Comparison of ENCODE assay signal across 11 cellular contexts in the genomic region with DNA sequence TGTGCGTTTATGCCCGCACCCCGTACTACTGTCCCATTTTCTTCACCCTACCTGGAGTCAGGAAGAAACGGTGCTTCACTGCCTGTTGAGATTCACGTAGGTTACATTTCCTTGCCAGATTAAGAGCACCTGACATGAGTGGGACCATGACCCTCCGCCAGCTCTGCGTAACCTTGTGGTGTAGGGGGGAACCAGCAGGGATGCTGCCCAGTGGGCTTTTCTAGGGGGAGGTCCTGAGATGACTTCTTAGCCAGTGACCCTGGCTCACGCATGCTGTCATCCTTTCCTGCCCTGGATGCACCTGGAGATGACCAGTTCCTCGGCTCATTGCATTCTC. TPM values are rescaled to one million over a fixed set of nuclear protein-coding genes. Genes with fewer than 3 reads are reported as not detected.
DNase-seq lines count a peak whose midpoint lies in the region; ATAC-seq and TF ChIP-seq lines count a peak whose summit lies in the region.
"Had no signal": no experiment of that assay in that cellular context is flagged by ENCODE, and none has a peak within 500 bp of the region (broad histone marks: within the 10 kb centered on the region; RNA-seq: fewer than 3 reads in every experiment).

No MANE protein-coding gene starts in this region.

- H3K4me2 ChIP-seq in DND-41 (ENCODE audit: insufficient read depth, low read length), result peak overlapping the region; percentile 88

- peaks cover 16% of the 10 kb centered on the region for H3K79me2 ChIP-seq in DND-41 (ENCODE audit: insufficient read depth, low read length)

- H3K4me3 ChIP-seq in DND-41 (ENCODE audit: low read depth in 1 of 2, low read length in 2 of 2) (peak overlapping the region in 1 of 2 experiments; percentile 65; a peak in 2 of 4 replicates), LNCaP clone FGC (ENCODE audit: low read depth, low read length) (peak overlapping the region; percentile 69), neuron (ENCODE audit: low read length) (no peak overlapping the region), A673 (ENCODE audit: low read depth, low read length, poor library complexity, severe bottlenecking) (no peak overlapping the region)
- peak overlapping the region; percentile 75 for H3K4me3 ChIP-seq in effector memory CD4-positive, alpha-beta T cell (ENCODE audit: insufficient read depth, low read depth, low read length, poor library complexity, severe bottlenecking)

- H3K4me1 ChIP-seq in DND-41 (ENCODE audit: insufficient read depth, low read length) (peaks cover 39% of the 10 kb centered on the region), neuron (ENCODE audit: insufficient read depth, low read length) (peaks cover 33% of the 10 kb centered on the region), A673 (ENCODE audit: insufficient read depth, low read length, poor library complexity, severe bottlenecking) (peaks cover 5% of the 10 kb centered on the region)
- peaks cover 25% of the 10 kb centered on the region for H3K4me1 ChIP-seq in effector memory CD4-positive, alpha-beta T cell (ENCODE audit: control insufficient read depth, insufficient read depth, low read length, poor library complexity, severe bottlenecking)

- H4K20me1 ChIP-seq in DND-41 (ENCODE audit: insufficient read depth, low read length), result peaks cover 16% of the 10 kb centered on the region

- H3K27ac ChIP-seq in DND-41 (ENCODE audit: low read length), result no peak overlapping the region
- H3K27ac ChIP-seq in effector memory CD4-positive, alpha-beta T cell (ENCODE audit: insufficient read depth, low read length, poor library complexity, severe bottlenecking), result no peak overlapping the region
- H3K27ac ChIP-seq in A673 (ENCODE audit: low read depth, low read length, poor library complexity, severe bottlenecking), result no peak overlapping the region
- H3K27ac ChIP-seq: HL-60 had no signal

- DNase-seq in DND-41, result no peak
- no peak for DNase-seq in LNCaP clone FGC (ENCODE audit: low read depth)
- no peak for DNase-seq in effector memory CD4-positive, alpha-beta T cell
- DNase-seq in NCI-H526 (lab: John Stamatoyannopoulos, UW), result no peak
- no peak for DNase-seq in dedifferentiated amniotic fluid mesenchymal stem cell (ENCODE audit: extremely low spot score)
- no peak for DNase-seq in AG20443 (ENCODE audit: low spot score)
- no peak for DNase-seq in A673 (ENCODE audit: low spot score)
- DNase-seq: caudate nucleus, DMS79 had no signal

- intact Hi-C loops in A673 (cut with micrococcal nuclease; ENCODE audit: unreplicated experiment), result no loop called here

- no peak for TF ChIP-seq CTCF in DND-41 (IDR thresholded peaks at IDR 0.05; ENCODE audit: borderline replicate concordance, extremely low read depth, low read length, poor library complexity, severe bottlenecking)
- TF ChIP-seq CTCF in LNCaP clone FGC (IDR thresholded peaks at IDR 0.05; ENCODE audit: control insufficient read depth, extremely low read depth, insufficient read depth), result no peak
- TF ChIP-seq CTCF in A673 (conservative IDR thresholded peaks at IDR 0.05; ENCODE audit: low read depth, low read length), result no peak

- peak overlapping the region; percentile 60; the same call in 1 of the 2 replicates for H3K9ac ChIP-seq in DND-41 (ENCODE audit: low read depth, low read length)

- no TSS peak for BruUV-seq in A673 (replicated peaks; lab: Mats Ljungman, UMichigan)

- H3K36me3 ChIP-seq in DND-41 (ENCODE audit: insufficient read depth, low read length), result no peaks in the 10 kb centered on the region; the same call in 1 of the 2 replicates
- H3K36me3 ChIP-seq in effector memory CD4-positive, alpha-beta T cell (ENCODE audit: control insufficient read depth, insufficient read depth, low read length), result no peaks in the 10 kb centered on the region
- no peaks in the 10 kb centered on the region for H3K36me3 ChIP-seq in neuron (ENCODE audit: insufficient read depth, low read length)
- H3K36me3 ChIP-seq in A673 (ENCODE audit: insufficient read depth, low read length, poor library complexity, severe bottlenecking), result no peaks in the 10 kb centered on the region

- no peak for ATAC-seq in DND-41 (ENCODE audit: insufficient read depth, low read depth)

- H2AFZ ChIP-seq in DND-41 (ENCODE audit: low read depth, low read length) (no peak overlapping the region; the same call in 1 of the 2 replicates), neuron (ENCODE audit: low read depth, low read length) (peak overlapping the region; percentile 78)

- POLR2A ChIA-PET in A673 (lab: Charles Lee; ENCODE audit: low non-redundant PET), result no interaction called here

- no peaks in the 10 kb centered on the region for H3K9me3 ChIP-seq in DND-41 (ENCODE audit: insufficient read depth, low read length, severe bottlenecking)
- H3K9me3 ChIP-seq in effector memory CD4-positive, alpha-beta T cell (ENCODE audit: control insufficient read depth, low read length), result no peaks in the 10 kb centered on the region
- no peaks in the 10 kb centered on the region for H3K9me3 ChIP-seq in neuron (ENCODE audit: low read length)
- H3K9me3 ChIP-seq in A673 (ENCODE audit: low read depth, low read length, poor library complexity, severe bottlenecking), result no peaks in the 10 kb centered on the region

- CTCF ChIA-PET in A673 (lab: Charles Lee), result no interaction called here

- H3K27me3 ChIP-seq in DND-41 (ENCODE audit: insufficient read depth, low read length, poor library complexity), result no peaks in the 10 kb centered on the region
- H3K27me3 ChIP-seq in effector memory CD4-positive, alpha-beta T cell (replicated peaks; ENCODE audit: control insufficient read depth, insufficient read depth, low read length, poor library complexity, severe bottlenecking), result no peaks in the 10 kb centered on the region
- H3K27me3 ChIP-seq in neuron (ENCODE audit: insufficient read depth, low read length), result peaks cover 33% of the 10 kb centered on the region
- H3K27me3 ChIP-seq in A673 (replicated peaks; ENCODE audit: insufficient read depth, low read depth, low read length, poor library complexity), result peaks cover 30% of the 10 kb centered on the region

RNA-seq across cellular contexts. Expression of a gene that starts 1.0 kb away (rescaled TPM):
- 11.1 and 17.2 TPM in 2 replicates for total RNA-seq in A673 (2021)

RNA-seq across cellular contexts. Expression of a gene that starts 3.3 kb away (rescaled TPM):
- total RNA-seq in A673 (2021), result 17.7 and 21.5 TPM in 2 replicates

Comparison
In these comparisons a context has a peak if more than half of its experiments do, and no peak if none do; other contexts are left out.
1. H3K4me3 ChIP-seq: peak in LNCaP clone FGC (single experiment) and effector memory CD4-positive, alpha-beta T cell (single experiment); none in neuron (single experiment) and A673 (single experiment).